Comparison of ENCODE assay signal across 24 cellular contexts in the genomic region with DNA sequence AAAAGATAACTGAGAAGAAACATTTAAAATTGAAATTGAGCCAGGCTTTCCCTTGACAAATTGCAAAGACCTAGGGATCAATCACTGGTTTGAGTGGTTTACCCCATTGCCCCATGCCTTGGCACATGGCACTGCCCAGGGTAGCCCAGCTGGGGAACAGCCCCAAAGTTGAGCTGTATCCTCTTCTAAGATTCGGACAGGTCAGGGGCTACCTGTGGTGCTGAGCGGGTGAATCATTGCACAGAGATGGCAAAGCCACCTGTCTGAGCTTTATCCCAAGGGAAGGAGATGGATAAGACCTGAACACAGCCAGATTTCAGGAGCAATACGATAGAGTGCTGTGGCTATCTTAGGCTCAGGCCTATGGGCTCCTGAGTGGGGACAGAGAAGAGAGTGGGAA.
"Had no signal": no experiment of that assay in that cellular context is flagged by ENCODE, and none has a peak within 500 bp of the region (broad histone marks: within the 10 kb centered on the region; RNA-seq: fewer than 3 reads in every experiment).

No MANE protein-coding gene starts in this region.

- ATAC-seq: effector memory CD8-positive, alpha-beta T cell; gastroesophageal sphincter; left colon; pancreas; SK-N-SH treated with all-trans-retinoic acid at 6 μM for 48 hours; stimulated activated memory B cell treated with anti-CD40 and anti-IgM and Interleukin-4, amounts not matched to agents 10 μg/mL and 1 μg/mL and 100 μg/mL, for 72 hours; stimulated activated naive CD8-positive, alpha-beta T cell treated with anti-CD3 and anti-CD28 coated beads, Interleukin-15, amount 100 ng/mL, for 72 hours; T-helper 17 cell had no signal

- H3K27ac Mint-ChIP-seq: activated CD4-positive, alpha-beta memory T cell treated with anti-CD3 and anti-CD28 coated beads for 36 hours; activated CD4-positive, alpha-beta T cell treated with anti-CD3 and anti-CD28 coated beads, Interleukin-2, amount 10 ng/mL, durations not matched to agents 24 days and 14 days; activated naive CD8-positive, alpha-beta T cell; activated T-helper 2 cell treated with anti-CD3 and anti-CD28 coated beads, Interferon-gamma antibody, Interleukin-2, Interleukin-4, amounts not matched to agents 10 μg/mL and 5 μg/mL and 100 μg/mL, durations not matched to agents 14 hours and 24 hours and 36 hours; mesothelial cell of epicardium; naive B cell; nephron progenitor cell; stimulated activated memory B cell treated with anti-CD40 and anti-IgM and Interleukin-4, amounts not matched to agents 10 μg/mL and 1 μg/mL and 100 μg/mL, for 72 hours; stimulated activated naive CD8-positive, alpha-beta T cell treated with anti-CD3 and anti-CD28 coated beads, Interleukin-15, amount 100 ng/mL, for 72 hours; T-helper 17 cell had no signal

- H3K4me3 Mint-ChIP-seq: activated CD4-positive, alpha-beta memory T cell treated with anti-CD3 and anti-CD28 coated beads for 36 hours; activated CD4-positive, alpha-beta T cell treated with anti-CD3 and anti-CD28 coated beads, Interleukin-2, amount 10 ng/mL, durations not matched to agents 24 days and 14 days; activated naive CD8-positive, alpha-beta T cell; effector memory CD8-positive, alpha-beta T cell; mesothelial cell of epicardium; naive B cell; nephron progenitor cell; stimulated activated memory B cell treated with anti-CD40 and anti-IgM and Interleukin-4, amounts not matched to agents 10 μg/mL and 1 μg/mL and 100 μg/mL, for 72 hours; stimulated activated naive CD8-positive, alpha-beta T cell treated with anti-CD3 and anti-CD28 coated beads, Interleukin-15, amount 100 ng/mL, for 72 hours; T-helper 17 cell had no signal

- H3K36me3 Mint-ChIP-seq: mesothelial cell of epicardium had no signal

- DNase-seq: activated CD4-positive, alpha-beta memory T cell treated with anti-CD3 and anti-CD28 coated beads for 36 hours; activated CD4-positive, alpha-beta T cell treated with anti-CD3 and anti-CD28 coated beads, Interleukin-2, amount 10 ng/mL, durations not matched to agents 24 days and 14 days; activated naive CD4-positive, alpha-beta T cell treated with Interleukin-2 at 50 U/mL for 16 hours; activated T-cell treated with anti-CD3 and anti-CD28 coated beads, Interleukin-2, amount 50 U/mL, for 48 hours; anterior cingulate cortex; effector memory CD8-positive, alpha-beta T cell; hippocampal formation; kidney; left colon; mammary epithelial cell; naive B cell; nephron progenitor cell; spleen; stimulated activated CD4-positive, alpha-beta T cell treated with anti-CD3 and anti-CD28 coated beads, Interleukin-4, amount 100 ng/mL, for 1 hour; T-helper 17 cell; T1000 had no signal

- H3K4me1 Mint-ChIP-seq: mesothelial cell of epicardium; naive B cell; stimulated activated memory B cell treated with anti-CD40 and anti-IgM and Interleukin-4, amounts not matched to agents 10 μg/mL and 1 μg/mL and 100 μg/mL, for 72 hours; T-helper 17 cell had no signal
